ENCODE assay signal across 8 cellular contexts in genomic region chr7:43721193-43721806, GRCh38. TPM values are rescaled to one million over a fixed set of nuclear protein-coding genes. Genes with fewer than 3 reads are reported as not detected.
A peak's percentile ranks its signal among the peaks of the same experiment; 100 is the strongest.
DNase-seq lines count a peak whose midpoint lies in the region; ATAC-seq, FAIRE-seq and TF ChIP-seq lines count a peak whose summit lies in the region.

No MANE protein-coding gene starts in this region.

- no peak overlapping the region for H3K9ac ChIP-seq in Loucy (ENCODE audit: low read depth, low read length, poor library complexity, severe bottlenecking)

- no peak for ATAC-seq in gastroesophageal sphincter
- no peak for ATAC-seq in HG03439 (IDR thresholded peaks at IDR 0.05; ENCODE audit: unreplicated experiment)
- ATAC-seq in HG03097 (IDR thresholded peaks at IDR 0.05; ENCODE audit: low FRiP score, unreplicated experiment) = no peak

- 36 to 38% methylated on average over 2 of the region's 2 CpGs for WGBS in gastroesophageal sphincter (ENCODE audit: low coverage in 1 of 2), 2 donors
- 35 to 42% (median 40%) methylated on average over 2 of the region's 2 CpGs for WGBS in stomach, 5 donors

- FAIRE-seq in TTC549 (lab: Jason Lieb, UNC) = peak; percentile 86

- intact Hi-C loops in stomach (cut with DNase I; ENCODE audit: low total_unique reads) = no loop called here

- H3K27ac ChIP-seq in DOHH2 (ENCODE audit: low read depth, low read length) (no peak overlapping the region), gastroesophageal sphincter (no peak overlapping the region), stomach (no peak overlapping the region)

- H3K79me2 ChIP-seq in DOHH2 (ENCODE audit: control insufficient read depth, low read length) = peaks cover 99% of the 10 kb centered on the region
- H3K79me2 ChIP-seq in Loucy (ENCODE audit: insufficient read depth, low read length) = peaks cover 86% of the 10 kb centered on the region

- TF ChIP-seq POLR2A in gastroesophageal sphincter (IDR thresholded peaks at IDR 0.05) (no peak), stomach (IDR thresholded peaks at IDR 0.05) (no peak)

- H4K20me1 ChIP-seq in DOHH2 (ENCODE audit: control insufficient read depth, insufficient read depth, low read depth, low read length) (peaks cover 16% of the 10 kb centered on the region), Loucy (ENCODE audit: insufficient read depth, low read length, poor library complexity, severe bottlenecking) (peaks cover 22% of the 10 kb centered on the region)

- TF ChIP-seq CTCF in DOHH2 (IDR thresholded peaks at IDR 0.05; ENCODE audit: low read depth, low read length, poor library complexity, severe bottlenecking) = peak; percentile 84
- peak; percentile 81 for TF ChIP-seq CTCF in Loucy (conservative IDR thresholded peaks at IDR 0.05; ENCODE audit: low read length)
- peak; percentile 38 to 65 (median 64) for TF ChIP-seq CTCF in gastroesophageal sphincter (IDR thresholded peaks at IDR 0.05)
- peak in 5 of 7 experiments; percentile 45 to 70 (median 47) for TF ChIP-seq CTCF in stomach (IDR thresholded peaks at IDR 0.05)

- no peaks in the 10 kb centered on the region for H3K9me3 ChIP-seq in DOHH2 (ENCODE audit: control insufficient read depth, insufficient read depth, low read length)
- no peaks in the 10 kb centered on the region for H3K9me3 ChIP-seq in Loucy (ENCODE audit: insufficient read depth, low read depth, low read length)
- no peaks in the 10 kb centered on the region for H3K9me3 ChIP-seq in gastroesophageal sphincter
- H3K9me3 ChIP-seq in stomach = no peaks in the 10 kb centered on the region

- TF ChIP-seq EP300 in gastroesophageal sphincter (IDR thresholded peaks at IDR 0.05) (no peak), stomach (IDR thresholded peaks at IDR 0.05) (no peak)

- DNase-seq in stomach (no peak), NCI-H226 (no peak)

- peaks cover 6% of the 10 kb centered on the region for H3K36me3 ChIP-seq in DOHH2 (ENCODE audit: control insufficient read depth, low read length)
- H3K36me3 ChIP-seq in Loucy (ENCODE audit: insufficient read depth, low read length) = no peaks in the 10 kb centered on the region
- no peaks in the 10 kb centered on the region for H3K36me3 ChIP-seq in gastroesophageal sphincter
- no peaks in the 10 kb centered on the region for H3K36me3 ChIP-seq in stomach

- H3K9me2 ChIP-seq in DOHH2 (replicated peaks; ENCODE audit: control insufficient read depth, low read length) (no peaks in the 10 kb centered on the region), Loucy (replicated peaks; ENCODE audit: low read depth, low read length) (no peaks in the 10 kb centered on the region)

- H3F3A ChIP-seq in DOHH2 (ENCODE audit: control insufficient read depth, insufficient read depth) (peaks cover 5% of the 10 kb centered on the region; the same call in 1 of the 2 replicates), Loucy (ENCODE audit: low read depth) (no peaks in the 10 kb centered on the region)

- H3K27me3 ChIP-seq in DOHH2 (ENCODE audit: control insufficient read depth, low read length) = no peaks in the 10 kb centered on the region
- no peaks in the 10 kb centered on the region for H3K27me3 ChIP-seq in Loucy (ENCODE audit: insufficient read depth, low read length, poor library complexity, severe bottlenecking)
- no peaks in the 10 kb centered on the region for H3K27me3 ChIP-seq in gastroesophageal sphincter
- no peaks in the 10 kb centered on the region for H3K27me3 ChIP-seq in stomach

- no peak overlapping the region for H3K4me2 ChIP-seq in DOHH2 (ENCODE audit: low read length)
- no peak overlapping the region for H3K4me2 ChIP-seq in Loucy (ENCODE audit: low read depth, low read length, poor library complexity, severe bottlenecking)

- H3K4me3 ChIP-seq in DOHH2 (ENCODE audit: low read length) (no peak overlapping the region), Loucy (ENCODE audit: low read length, poor library complexity, severe bottlenecking) (no peak overlapping the region), gastroesophageal sphincter (no peak overlapping the region), stomach (no peak overlapping the region)

- H2AFZ ChIP-seq in Loucy (ENCODE audit: low read length) = no peak overlapping the region

- H3K4me1 ChIP-seq in DOHH2 (ENCODE audit: control insufficient read depth, low read length) (peaks cover 3% of the 10 kb centered on the region; the same call in 1 of the 2 replicates), Loucy (ENCODE audit: insufficient read depth, low read length, poor library complexity, severe bottlenecking) (peaks cover 13% of the 10 kb centered on the region), gastroesophageal sphincter (peaks cover 0 to 32% (median 0%) of the 10 kb centered on the region in 3 donors), stomach (peaks cover 0 to 29% (median 12%) of the 10 kb centered on the region in 4 donors)

RNA-seq across cellular contexts. Expression of gene COA1, which starts 8.0 kb away (rescaled TPM):
- 10 to 100 TPM; 20.6 to 48.9 (median 33.2) TPM for total RNA-seq in gastroesophageal sphincter
- 100 to 1,000 TPM in 1 of 5 donors, 10 to 100 TPM in 4; 13.9 to 184 (median 95.3) TPM for total RNA-seq in stomach
- 10 to 100 TPM; 44.7 to 55.1 (median 46.6) TPM for polyA plus RNA-seq in stomach

RNA-seq across cellular contexts. Expression of gene BLVRA, which starts 37.2 kb away (rescaled TPM):
- 100 to 1,000 TPM in 2 of 4 donors, 10 to 100 TPM in 2; 65.6 to 113 (median 92.6) TPM for total RNA-seq in gastroesophageal sphincter
- total RNA-seq in stomach = 10 to 100 TPM; 15.2 to 52.7 (median 33.5) TPM
- polyA plus RNA-seq in stomach = 10 to 100 TPM; 44.6 to 67.1 (median 48.3) TPM
